ENCODE assay signal across 1 cellular context in the genomic region with DNA sequence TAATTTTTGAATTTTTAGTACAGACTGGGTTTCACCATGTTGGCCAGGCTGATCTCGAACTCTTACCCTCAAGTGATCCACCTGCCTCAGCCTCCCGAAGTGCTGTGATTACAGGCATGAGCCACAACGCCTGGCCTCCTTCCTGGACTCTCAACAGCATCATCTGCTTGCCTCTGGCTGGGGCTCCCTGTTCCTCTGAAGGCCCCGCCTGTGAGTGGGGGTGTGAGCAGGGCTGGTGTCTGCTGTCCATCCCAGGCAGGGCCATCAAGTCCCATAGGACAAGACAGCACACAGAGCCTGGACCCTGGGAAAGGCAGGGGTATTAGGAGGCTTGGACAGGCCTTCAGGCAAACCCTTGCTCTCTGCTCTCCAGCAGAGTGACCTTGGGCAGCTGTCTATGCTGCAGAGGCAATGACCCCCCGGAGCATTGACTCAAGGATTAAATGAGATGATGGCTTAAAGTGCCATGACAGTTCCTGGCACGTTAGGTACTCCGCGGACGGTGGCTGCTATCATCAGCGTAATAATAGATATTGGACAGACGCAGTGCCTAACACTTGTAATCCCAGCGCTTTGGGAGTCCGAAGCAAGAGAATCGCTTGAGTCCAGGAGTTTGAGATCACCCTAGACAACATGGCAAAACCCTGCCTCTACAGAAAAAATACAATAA.
TF ChIP-seq lines count a peak whose summit lies in the region.

No MANE protein-coding gene starts in this region.

TF ChIP-seq in HepG2, 621 proteins besides CTCF, POLR2A, EP300 and RAD21:
- TF ChIP-seq PREB (CRISPR knock-in tag; IDR thresholded peaks at IDR 0.05) = no peak
- TF ChIP-seq PTBP1 (IDR thresholded peaks at IDR 0.05; ENCODE audit: low read depth, low read length, poor library complexity, severe bottlenecking) = no peak
- TF ChIP-seq SP4 (CRISPR knock-in tag; IDR thresholded peaks at IDR 0.05) = 0 out of 2 replicates have a peak, but pooled peaks have one; percentile 20
- no peak for TF ChIP-seq TIGD3 (CRISPR knock-in tag; IDR thresholded peaks at IDR 0.05; ENCODE audit: borderline replicate concordance)
- no peak for TF ChIP-seq ETS1 (CRISPR knock-in tag; IDR thresholded peaks at IDR 0.05)
